ENCODE assay signal across 8 cellular contexts in genomic region chr17:68455756-68456528, GRCh38. TPM values are rescaled to one million over a fixed set of nuclear protein-coding genes. Genes with fewer than 3 reads are reported as not detected.
A peak's percentile ranks its signal among the peaks of the same experiment; 100 is the strongest.
DNase-seq lines count a peak whose midpoint lies in the region; ATAC-seq, FAIRE-seq and TF ChIP-seq lines count a peak whose summit lies in the region.

No MANE protein-coding gene starts in this region.

- CTCF ChIA-PET in A549 (lab: Yijun Ruan, JAX), result interaction anchor here (0.7 to 11.7 kb wide), 11 partner anchors 8 to 1084 kb away, joined by 3 to 115 read pairs (median 5); partner anchors contain the start of gene AMZ2

- no peak for TF ChIP-seq CTCF in A549 (IDR thresholded peaks at IDR 0.05)
- no peak for TF ChIP-seq CTCF in dorsolateral prefrontal cortex (IDR thresholded peaks at IDR 0.05 in 54 of 56, conservative IDR thresholded peaks at IDR 0.05 in 2 of 56; ENCODE audit: low read depth in 1 of 56, partially characterized antibody in 56 of 56)

- H3K27me3 ChIP-seq in NT2/D1 (ENCODE audit: insufficient read depth, insufficient read length), result peaks cover 38% of the 10 kb centered on the region
- no peaks in the 10 kb centered on the region for H3K27me3 ChIP-seq in dorsolateral prefrontal cortex
- H3K27me3 ChIP-seq in muscle layer of duodenum (ENCODE audit: low read depth, low read length), result no peaks in the 10 kb centered on the region

- no peak for TF ChIP-seq RAD21 in A549 (conservative IDR thresholded peaks at IDR 0.05 in 1 of 2, IDR thresholded peaks at IDR 0.05 in 1 of 2)

- POLR2A ChIA-PET in A549 (lab: Yijun Ruan, JAX), result no interaction called here

- ATAC-seq in A549 (no peak), GM19351 (IDR thresholded peaks at IDR 0.05; ENCODE audit: unreplicated experiment) (no peak)

- DNase-seq in A549 (ENCODE audit: low read depth in 1 of 2, low spot score in 1 of 2) (peak in 1 of 2 experiments; percentile 21), GM04504 (ENCODE audit: low read depth) (peak; percentile 71), NT2/D1 (ENCODE audit: low read depth, low spot score) (no peak), dorsolateral prefrontal cortex (no peak), HuH-7 (ENCODE audit: low spot score) (no peak), SHP77 treated with DMSO at 0.1 percent for 48 hours (lab: John Stamatoyannopoulos, UW) (no peak)

- H3K4me3 ChIP-seq in A549 (peak overlapping the region; percentile 92), NT2/D1 (ENCODE audit: insufficient read length, low read depth) (peak overlapping the region; percentile 75), dorsolateral prefrontal cortex (peak overlapping the region; percentile 69 to 96 (median 86)), muscle layer of duodenum (ENCODE audit: low read depth in 1 of 2, low read length in 2 of 2) (peak overlapping the region; percentile 51 to 76)

- TF ChIP-seq EP300 in A549 (IDR thresholded peaks at IDR 0.05), result no peak

- intact Hi-C loops in dorsolateral prefrontal cortex (cut with DNase I), result loop anchor here (2.0 to 10.0 kb wide), 3 partner anchors 57 to 421 kb away; partner anchors contain the start of genes KPNA2 (in 2 of the 2), AMZ2 (in 1 of the 2) and PRKAR1A (in 1 of the 2)

- H3K27ac ChIP-seq in A549 (peak overlapping the region; percentile 10 to 35; a peak in 3 of 6 replicates), dorsolateral prefrontal cortex (peak overlapping the region; percentile 28 to 97 (median 88)), muscle layer of duodenum (ENCODE audit: low read length) (peak overlapping the region; percentile 81)

- H3K36me3 ChIP-seq in NT2/D1 (ENCODE audit: insufficient read depth, insufficient read length, low read length) (no peaks in the 10 kb centered on the region), muscle layer of duodenum (ENCODE audit: control insufficient read depth in 1 of 2, insufficient read depth in 2 of 2, low read length in 2 of 2) (peaks cover 5 to 29% of the 10 kb centered on the region in 2 donors)

- peak overlapping the region; percentile 99 for H3K4me2 ChIP-seq in A549

- H3K4me1 ChIP-seq in A549 (peaks cover 12% of the 10 kb centered on the region; the same call in 2 of the 3 replicates), NT2/D1 (ENCODE audit: insufficient read depth, insufficient read length) (no peaks in the 10 kb centered on the region), muscle layer of duodenum (ENCODE audit: control insufficient read depth in 1 of 2, insufficient read depth in 2 of 2, low read length in 2 of 2) (peaks cover 4 to 15% of the 10 kb centered on the region in 2 donors)

- TF ChIP-seq POLR2A in A549 (IDR thresholded peaks at IDR 0.05; ENCODE audit: low read length), result no peak

- H3K9ac ChIP-seq in NT2/D1 (ENCODE audit: insufficient read length, low read depth), result peak overlapping the region; percentile 79

- WGBS in A549 (ENCODE audit: missing lambda C conversion rate), result 45% methylated on average over 10 of the region's 10 CpGs

- FAIRE-seq in A549 (lab: Jason Lieb, UNC), result no peak

- H3K9me3 ChIP-seq in A549 (no peaks in the 10 kb centered on the region), NT2/D1 (ENCODE audit: insufficient read depth, low read length) (no peaks in the 10 kb centered on the region), muscle layer of duodenum (ENCODE audit: control insufficient read depth in 1 of 2, low read length in 2 of 2) (no peaks in the 10 kb centered on the region)

TF ChIP-seq in A549, 52 proteins besides CTCF, POLR2A, EP300 and RAD21:
- TF ChIP-seq SREBF2 (IDR thresholded peaks at IDR 0.05) (no peak), JUN (IDR thresholded peaks at IDR 0.05) (no peak), CHD4 (IDR thresholded peaks at IDR 0.05; ENCODE audit: borderline replicate concordance) (no peak), TP53 (CRISPR knock-in tag; IDR thresholded peaks at IDR 0.05) (no peak), NPAS2 (CRISPR knock-in tag; IDR thresholded peaks at IDR 0.05; ENCODE audit: borderline replicate concordance) (no peak), ZC3H11A (IDR thresholded peaks at IDR 0.05) (no peak)
TF ChIP-seq in A549: peak in this region for 0.

RNA-seq across cellular contexts. Expression of gene WIPI1, which starts 1.4 kb away (rescaled TPM):
- polyA plus RNA-seq in A549 (2011; rRNA removed) (19.7 and 26.1 TPM in 2 replicates), A549 (2017; fragmentation: RNase III; extraction: RNeasy Plus Mini Kit Qiagen cat#74134 plus additional on column Dnase treatment) (6.9 to 11.6 TPM (median 9.5 TPM) in 3 replicates)
- polyA plus RNA-seq in A549 (2012; cell fraction: cytosol; rRNA removed), result 5.2 and 6.7 TPM in 2 replicates
- 3.3 and 3.4 TPM in 2 replicates for polyA plus RNA-seq in A549 (2012; cell fraction: nucleus; rRNA removed)
- polyA minus RNA-seq in A549 (2011; rRNA and poly(A)+ RNA removed), result 16.2 and 25.9 TPM in 2 replicates
- 10 to 100 TPM; 15.3 to 48.2 (median 24.5) TPM for total RNA-seq in dorsolateral prefrontal cortex

RNA-seq across cellular contexts. Expression of gene PRKAR1A, which starts 56.3 kb away (rescaled TPM):
- polyA plus RNA-seq in A549 (2011; rRNA removed), result 244 and 370 TPM in 2 replicates
- 109 and 137 TPM in 2 replicates for polyA plus RNA-seq in A549 (2012; cell fraction: cytosol; rRNA removed)
- polyA plus RNA-seq in A549 (2012; cell fraction: nucleus; rRNA removed), result 108 and 114 TPM in 2 replicates
- polyA plus RNA-seq in A549 (2017; fragmentation: RNase III; extraction: RNeasy Plus Mini Kit Qiagen cat#74134 plus additional on column Dnase treatment), result 239 to 259 TPM (median 244 TPM) in 3 replicates
- polyA minus RNA-seq in A549 (2011; rRNA and poly(A)+ RNA removed), result 386 and 403 TPM in 2 replicates
- 100 to 1,000 TPM; 224 to 559 (median 417) TPM for total RNA-seq in dorsolateral prefrontal cortex

Comparison
In these comparisons a context has a peak if more than half of its experiments do, and no peak if none do; other contexts are left out.
1. H3K27ac ChIP-seq: peak in every context shown above with its lines; median percentile 88 in dorsolateral prefrontal cortex; 81 in muscle layer of duodenum; 22 in A549.